ENCODE assay signal across 8 cellular contexts in genomic region chr17:82216301-82217119, GRCh38. TPM values are rescaled to one million over a fixed set of nuclear protein-coding genes. Genes with fewer than 3 reads are reported as not detected.
DNase-seq lines count a peak whose midpoint lies in the region; ATAC-seq, FAIRE-seq and TF ChIP-seq lines count a peak whose summit lies in the region.

No MANE protein-coding gene starts in this region.

- peak overlapping the region; percentile 90 for H3K14ac ChIP-seq in neuronal stem cell (ENCODE audit: low read length)

- no peaks in the 10 kb centered on the region for H3K36me3 ChIP-seq in neuronal stem cell (replicated peaks in 1 of 2; ENCODE audit: control insufficient read depth in 2 of 2, insufficient read depth in 2 of 2, low read length in 2 of 2)

- H3K4me3 ChIP-seq in neuronal stem cell (ENCODE audit: low read length in 2 of 2): no peak overlapping the region

- H3K27me3 Mint-ChIP-seq in WTC11 (ENCODE audit: low read depth): peaks cover 31% of the 10 kb centered on the region

- DNase-seq in GM12892 (ENCODE audit: insufficient read length) (peak; percentile 58), HS-27A (ENCODE audit: low read depth) (peak; percentile 66), WTC11 (ENCODE audit: low spot score) (no peak), neuronal stem cell (ENCODE audit: low spot score) (no peak), NCI-H510A treated with DMSO at 0.1 percent for 48 hours (lab: John Stamatoyannopoulos, UW) (no peak), NCI-H146 (lab: John Stamatoyannopoulos, UW) (no peak)

- H3K4me2 ChIP-seq in neuronal stem cell (ENCODE audit: insufficient read depth, low read length, poor library complexity, severe bottlenecking): no peak overlapping the region

- H3K79me1 ChIP-seq in neuronal stem cell (ENCODE audit: low read depth, low read length): no peaks in the 10 kb centered on the region

- H3K18ac ChIP-seq in neuronal stem cell (ENCODE audit: low read length): peak overlapping the region; percentile 3

- H4K8ac ChIP-seq in neuronal stem cell (ENCODE audit: low read depth, low read length): no peak overlapping the region

- H3K4ac ChIP-seq in neuronal stem cell (ENCODE audit: low read length): no peak overlapping the region

- H4K91ac ChIP-seq in neuronal stem cell (ENCODE audit: low read depth, low read length, poor library complexity): no peak overlapping the region

- peak overlapping the region; percentile 73 for H3K23ac ChIP-seq in neuronal stem cell (ENCODE audit: low read depth, low read length, poor library complexity)

- no peaks in the 10 kb centered on the region for H3K36me3 Mint-ChIP-seq in WTC11

- no peaks in the 10 kb centered on the region; the same call in 1 of the 2 replicates for H3K9me3 Mint-ChIP-seq in WTC11

- peaks cover 5 to 16% of the 10 kb centered on the region in 2 donors for H3K4me1 ChIP-seq in neuronal stem cell (ENCODE audit: control insufficient read depth in 2 of 2, insufficient read depth in 1 of 2, low read depth in 1 of 2, low read length in 2 of 2)

- CTCF ChIA-PET in WTC11 (lab: Charles Lee): interaction anchor here (1.0 to 1.4 kb wide), 2 partner anchors 20 to 197 kb away, joined by 3 to 4 read pairs; no protein-coding TSS in a partner anchor

- peaks cover 5% of the 10 kb centered on the region; the same call in 1 of the 2 replicates for H3K4me1 Mint-ChIP-seq in WTC11

- no peak overlapping the region for H3K27ac ChIP-seq in neuronal stem cell (replicated peaks; ENCODE audit: low read length)

- no peak overlapping the region for H3K27ac Mint-ChIP-seq in WTC11

- H3K27me3 ChIP-seq in neuronal stem cell (ENCODE audit: control insufficient read depth in 3 of 3, insufficient read depth in 3 of 3, low read depth in 1 of 3, low read length in 3 of 3): no peaks in the 10 kb centered on the region

- H2BK5ac ChIP-seq in neuronal stem cell (ENCODE audit: low read length): peak overlapping the region; percentile 75

- H2AFZ ChIP-seq in neuronal stem cell (ENCODE audit: low read length): peak overlapping the region; percentile 68

- POLR2A ChIA-PET in WTC11 (lab: Charles Lee): no interaction called here

- H2BK120ac ChIP-seq in neuronal stem cell (ENCODE audit: low read depth, low read length): no peak overlapping the region

- TF ChIP-seq CTCF in WTC11 (IDR thresholded peaks at IDR 0.05): no peak

- peak overlapping the region; percentile 90 for H2AK5ac ChIP-seq in neuronal stem cell (ENCODE audit: low read depth, low read length)

- no peaks in the 10 kb centered on the region for H3K9me3 ChIP-seq in neuronal stem cell (replicated peaks in 1 of 2; ENCODE audit: control insufficient read depth in 2 of 2, insufficient read depth in 1 of 2, low read depth in 1 of 2, low read length in 2 of 2)

- FAIRE-seq in GM12892 (lab: Jason Lieb, UNC): peak; percentile 88

- no peak for ATAC-seq in WTC11
- peak; percentile 78 for ATAC-seq in esophagus mucosa
- no peak for ATAC-seq in HG02759 (IDR thresholded peaks at IDR 0.05; ENCODE audit: unreplicated experiment)

- no CpG with 5 or more reads among the region's 17 CpGs for WGBS in neuronal stem cell (ENCODE audit: extremely low coverage in 2 of 2, insufficient read length in 2 of 2, insufficient replicate concordance in 1 of 2), 2 donors

- peak overlapping the region; percentile 1 for H2BK12ac ChIP-seq in neuronal stem cell (ENCODE audit: low read length)

- H2BK15ac ChIP-seq in neuronal stem cell (ENCODE audit: low read length): peak overlapping the region; percentile 75

- no peak overlapping the region for H3K9ac ChIP-seq in neuronal stem cell (ENCODE audit: low read depth, low read length, poor library complexity)

- H3K4me3 Mint-ChIP-seq in WTC11: no peak overlapping the region

- TF ChIP-seq POLR2A in GM12892 (IDR thresholded peaks at IDR 0.05; ENCODE audit: low read depth, low read length): no peak

TF ChIP-seq in WTC11, 78 proteins besides CTCF, POLR2A, EP300 and RAD21:
- TF ChIP-seq SMAD4 (CRISPR knock-in tag; IDR thresholded peaks at IDR 0.05) (no peak), PRRX2 (CRISPR knock-in tag; IDR thresholded peaks at IDR 0.05) (no peak), MYBL2 (CRISPR knock-in tag; IDR thresholded peaks at IDR 0.05) (no peak), SOX15 (CRISPR knock-in tag; IDR thresholded peaks at IDR 0.05) (no peak), GABPB1 (CRISPR knock-in tag; IDR thresholded peaks at IDR 0.05) (0 out of 2 replicates have a peak, but pooled peaks have one; percentile 12), ZSCAN18 (CRISPR knock-in tag; IDR thresholded peaks at IDR 0.05) (no peak)

RNA-seq across cellular contexts. Expression of gene CCDC57, which starts 3.9 kb away (rescaled TPM):
- polyA plus RNA-seq in GM12892 (2012; ENCODE audit: missing spikeins): 47.8 TPM
- total RNA-seq in WTC11 (2021): 15.1 to 20.0 TPM (median 16.9 TPM) in 3 replicates
- total RNA-seq in esophagus mucosa: 23.2 TPM
- polyA plus RNA-seq in neuronal stem cell (2013, experiment 1 of 2): 26.0 TPM
- polyA plus RNA-seq in neuronal stem cell (2013, experiment 2 of 2): 24.0 TPM

RNA-seq across cellular contexts. Expression of gene SLC16A3, which starts 12.3 kb away (rescaled TPM):
- 56.1 TPM for polyA plus RNA-seq in GM12892 (2012; ENCODE audit: missing spikeins)
- total RNA-seq in WTC11 (2021): 28.7 to 65.3 TPM (median 58.5 TPM) in 3 replicates
- total RNA-seq in esophagus mucosa: 50.0 TPM
- polyA plus RNA-seq in neuronal stem cell (2013, experiment 1 of 2): 3.5 TPM
- polyA plus RNA-seq in neuronal stem cell (2013, experiment 2 of 2): 3.2 TPM

RNA-seq across cellular contexts. Expression of gene CSNK1D, which starts 57.0 kb away (rescaled TPM):
- polyA plus RNA-seq in GM12892 (2012; ENCODE audit: missing spikeins): 52.3 TPM
- total RNA-seq in WTC11 (2021) (101 to 111 TPM (median 107 TPM) in 3 replicates), esophagus mucosa (65.7 TPM)
- polyA plus RNA-seq in neuronal stem cell (2013, experiment 1 of 2): 70.3 TPM
- polyA plus RNA-seq in neuronal stem cell (2013, experiment 2 of 2): 72.1 TPM

Comparison
In these comparisons a context has a peak if more than half of its experiments do, and no peak if none do; other contexts are left out.
1. DNase-seq: peak in GM12892 (single experiment) and HS-27A (single experiment); none in WTC11 (single experiment), neuronal stem cell (single experiment), NCI-H510A treated with DMSO at 0.1 percent for 48 hours (single experiment) and NCI-H146 (single experiment).